In genomic region chr22:36745301-36745995, GRCh38 we compare ENCODE assay signal across 19 cellular contexts. TPM values are rescaled to one million over a fixed set of nuclear protein-coding genes. Genes with fewer than 3 reads are reported as not detected.
DNase-seq lines count a peak whose midpoint lies in the region; FAIRE-seq and TF ChIP-seq lines count a peak whose summit lies in the region.
"Had no signal": no experiment of that assay in that cellular context is flagged by ENCODE, and none has a peak within 500 bp of the region (broad histone marks: within the 10 kb centered on the region; RNA-seq: fewer than 3 reads in every experiment).

No MANE protein-coding gene starts in this region.

- no peaks in the 10 kb centered on the region for H3K4me1 ChIP-seq in Karpas-422 (ENCODE audit: low read length)
- H3K4me1 ChIP-seq in mammary epithelial cell (ENCODE audit: insufficient read depth, low read length): peaks cover 14% of the 10 kb centered on the region
- peaks cover 6% of the 10 kb centered on the region for H3K4me1 ChIP-seq in keratinocyte (ENCODE audit: control insufficient read depth, extremely low read depth, insufficient read depth, low read length)
- peaks cover 6% of the 10 kb centered on the region for H3K4me1 ChIP-seq in suprapubic skin

- H3K9me3 ChIP-seq in Karpas-422 (ENCODE audit: low read length) (no peaks in the 10 kb centered on the region), mammary epithelial cell (replicated peaks; ENCODE audit: insufficient read depth, low read length) (no peaks in the 10 kb centered on the region), keratinocyte (ENCODE audit: control insufficient read depth, low read depth, low read length) (no peaks in the 10 kb centered on the region), suprapubic skin (no peaks in the 10 kb centered on the region)
- H3K9me3 ChIP-seq: MG63 had no signal

- TF ChIP-seq CTCF in mammary epithelial cell (conservative IDR thresholded peaks at IDR 0.05 in 1 of 2, IDR thresholded peaks at IDR 0.05 in 1 of 2; ENCODE audit: extremely low read depth in 1 of 2, insufficient read depth in 1 of 2, low read depth in 1 of 2, low read length in 2 of 2): no peak
- no peak for TF ChIP-seq CTCF in keratinocyte (optimal IDR thresholded peaks at IDR 0.05 in 1 of 3, IDR thresholded peaks at IDR 0.05 in 1 of 3, conservative IDR thresholded peaks at IDR 0.05 in 1 of 3; ENCODE audit: extremely low read depth in 1 of 3, insufficient read depth in 2 of 3, low read length in 3 of 3)
- no peak for TF ChIP-seq CTCF in suprapubic skin (IDR thresholded peaks at IDR 0.05)

- WGBS in mammary epithelial cell (ENCODE audit: low coverage, missing lambda C conversion rate): 76% methylated on average over 6 of the region's 8 CpGs
- WGBS in suprapubic skin: 39% methylated on average over 6 of the region's 8 CpGs

- H2AFZ ChIP-seq in Karpas-422 (ENCODE audit: low read length) (no peak overlapping the region), mammary epithelial cell (ENCODE audit: low read depth, low read length) (peak overlapping the region; percentile 81), keratinocyte (ENCODE audit: control insufficient read depth, low read length) (peak overlapping the region; percentile 86)
- H2AFZ ChIP-seq: GM23248 had no signal

- FAIRE-seq in keratinocyte (lab: Jason Lieb, UNC): peak; percentile 82

- no peaks in the 10 kb centered on the region for H3K79me2 ChIP-seq in Karpas-422 (ENCODE audit: low read length)
- no peaks in the 10 kb centered on the region for H3K79me2 ChIP-seq in mammary epithelial cell (ENCODE audit: insufficient read depth, low read length)
- no peaks in the 10 kb centered on the region for H3K79me2 ChIP-seq in keratinocyte (ENCODE audit: control insufficient read depth, insufficient read depth, low read length)

- H3K4me2 ChIP-seq in Karpas-422 (ENCODE audit: low read depth, low read length, poor library complexity, severe bottlenecking) (no peak overlapping the region), mammary epithelial cell (ENCODE audit: insufficient read depth, low read depth, low read length) (no peak overlapping the region), keratinocyte (ENCODE audit: control insufficient read depth, extremely low read depth, insufficient read depth, low read depth, low read length) (peak overlapping the region; percentile 25)
- H3K4me2 ChIP-seq: KMS-11 had no signal

- TF ChIP-seq EP300 in suprapubic skin (IDR thresholded peaks at IDR 0.05): no peak

- no peaks in the 10 kb centered on the region for H3K9me1 ChIP-seq in keratinocyte (ENCODE audit: control insufficient read depth, extremely low read depth, insufficient read depth, low read length)

- no peak overlapping the region for H3K27ac ChIP-seq in Karpas-422 (ENCODE audit: low read length)
- H3K27ac ChIP-seq in mammary epithelial cell (ENCODE audit: insufficient read depth, low read depth, low read length): no peak overlapping the region
- H3K27ac ChIP-seq in keratinocyte (ENCODE audit: control insufficient read depth, insufficient read depth, low read length): no peak overlapping the region
- no peak overlapping the region for H3K27ac ChIP-seq in suprapubic skin
- H3K27ac ChIP-seq: GM23248, KMS-11 had no signal

- no peaks in the 10 kb centered on the region for H3K9me2 ChIP-seq in Karpas-422 (replicated peaks; ENCODE audit: insufficient read depth, low read length)

- no peak overlapping the region for H3K9ac ChIP-seq in Karpas-422 (ENCODE audit: low read length)
- H3K9ac ChIP-seq in mammary epithelial cell (ENCODE audit: insufficient read depth, low read length): no peak overlapping the region
- no peak overlapping the region for H3K9ac ChIP-seq in keratinocyte (ENCODE audit: control insufficient read depth, extremely low read depth, insufficient read depth, low read length)
- H3K9ac ChIP-seq: GM23248, KMS-11 had no signal

- in situ Hi-C loops in mammary epithelial cell (cut with MboI; ENCODE audit: low sequenced_read_pairs in 2 of 2): no loop called here

- no peaks in the 10 kb centered on the region for H4K20me1 ChIP-seq in Karpas-422 (ENCODE audit: insufficient read depth, low read depth, low read length)
- no peaks in the 10 kb centered on the region for H4K20me1 ChIP-seq in mammary epithelial cell (ENCODE audit: insufficient read depth, low read length)
- no peaks in the 10 kb centered on the region for H4K20me1 ChIP-seq in keratinocyte (ENCODE audit: control insufficient read depth, extremely low read depth, insufficient read depth, low read length)

- H3K36me3 ChIP-seq in Karpas-422 (ENCODE audit: insufficient read depth, low read length) (no peaks in the 10 kb centered on the region), mammary epithelial cell (ENCODE audit: insufficient read depth, low read length) (no peaks in the 10 kb centered on the region), keratinocyte (ENCODE audit: control insufficient read depth in 2 of 2, extremely low read depth in 1 of 2, insufficient read depth in 2 of 2, low read length in 2 of 2) (no peaks in the 10 kb centered on the region), suprapubic skin (no peaks in the 10 kb centered on the region)
- H3K36me3 ChIP-seq: MG63 had no signal

- dilution Hi-C loops in mammary epithelial cell (cut with HindIII; ENCODE audit: low sequenced_read_pairs) (no loop called here), keratinocyte (cut with MboI; ENCODE audit: extremely low pct_ligation_motif_present, low sequenced_read_pairs) (no loop called here)

- intact Hi-C loops in mammary epithelial cell (cut with micrococcal nuclease): no loop called here

- no peak for TF ChIP-seq POLR2A in suprapubic skin (IDR thresholded peaks at IDR 0.05)

- H3K27me3 ChIP-seq in Karpas-422 (ENCODE audit: low read length): no peaks in the 10 kb centered on the region
- H3K27me3 ChIP-seq in mammary epithelial cell (ENCODE audit: insufficient read depth, low read length): no peaks in the 10 kb centered on the region
- peaks cover 5% of the 10 kb centered on the region for H3K27me3 ChIP-seq in keratinocyte (ENCODE audit: control insufficient read depth, extremely low read depth, insufficient read depth, low read length)
- H3K27me3 ChIP-seq in suprapubic skin: peaks cover 32% of the 10 kb centered on the region
- H3K27me3 ChIP-seq: MG63 had no signal

- DNase-seq in Karpas-422 (peak; percentile 39), mammary epithelial cell (peak; percentile 8), keratinocyte (ENCODE audit: low read depth, low spot score) (no peak), suprapubic skin (ENCODE audit: low spot score in 2 of 2) (peak; percentile 43 to 54), NCI-H2029 (lab: John Stamatoyannopoulos, UW) (no peak)
- no peak for DNase-seq in central memory CD4-positive, alpha-beta T cell
- DNase-seq in stimulated activated CD4-positive, alpha-beta T cell treated with anti-CD3 and anti-CD28 coated beads, Interleukin-4, amount 100 ng/mL, for 24 hours: no peak
- DNase-seq: DMS79 treated with DMSO at 0.1 percent for 48 hours; GM23248; MG63; NCI-H1105 treated with DMSO at 0.1 percent for 48 hours; NCI-H1694 treated with DMSO at 0.1 percent for 48 hours; NCI-H69; NK-92 treated with Interleukin-12 subunit alpha and Interleukin-12 subunit beta, amount 100 ng/mL, for 24 hours had no signal

- CTCF ChIA-PET in mammary epithelial cell (lab: Charles Lee; ENCODE audit: low non-redundant PET): no interaction called here

- H3K4me3 ChIP-seq in Karpas-422 (ENCODE audit: low read length) (no peak overlapping the region), mammary epithelial cell (replicated peaks in 1 of 3; ENCODE audit: insufficient read depth in 1 of 3, low read depth in 2 of 3, low read length in 3 of 3) (no peak overlapping the region), keratinocyte (ENCODE audit: control insufficient read depth in 2 of 3, extremely low read depth in 1 of 3, insufficient read depth in 2 of 3, low read depth in 1 of 3, low read length in 3 of 3) (no peak overlapping the region), suprapubic skin (no peak overlapping the region)
- H3K4me3 ChIP-seq: GM23248, MG63 had no signal

- no TSS peak for BruUV-seq in mammary epithelial cell (replicated peaks; lab: Mats Ljungman, UMichigan)

RNA-seq across cellular contexts. Expression of gene IFT27, which starts 30.5 kb away (rescaled TPM):
- 10.9 and 21.2 TPM in 2 replicates for total RNA-seq in Karpas-422 (2014; rRNA removed; shearing (Covaris generic); ENCODE audit: low replicate concordance)
- total RNA-seq in mammary epithelial cell (10 to 100 TPM; 13.7 to 22.3 TPM), suprapubic skin (10 to 100 TPM in 2 of 4 donors, 1 to 10 TPM in 2; 8.2 to 29.0 (median 17.7) TPM)
- polyA plus RNA-seq in mammary epithelial cell (8.6 TPM), keratinocyte (11.5 to 19.2 TPM (median 18.5 TPM) in 3 replicates)
- polyA minus RNA-seq in mammary epithelial cell (not detected), keratinocyte (10.2 to 11.8 TPM (median 10.3 TPM) in 3 replicates)
- polyA plus RNA-seq in keratinocyte (2011; ENCODE audit: low read depth): 5.1 TPM
- polyA plus RNA-seq in keratinocyte (2011; cell fraction: cytosol; rRNA removed): 6.9 and 8.3 TPM in 2 replicates
- polyA plus RNA-seq in keratinocyte (2011; cell fraction: nucleus; rRNA removed): 37.0 and 41.5 TPM in 2 replicates
- polyA plus RNA-seq in keratinocyte (2012; ENCODE audit: low replicate concordance): 14.3 and 19.6 TPM in 2 replicates
- 8.1 TPM for polyA minus RNA-seq in keratinocyte (2011; cell fraction: cytosol; rRNA and poly(A)+ RNA removed)
- 6.1 and 10.9 TPM in 2 replicates for polyA minus RNA-seq in keratinocyte (2011; cell fraction: nucleus; rRNA and poly(A)+ RNA removed)

RNA-seq across cellular contexts. Expression of gene CACNG2, which starts 41.9 kb away (rescaled TPM):
- total RNA-seq in Karpas-422 (2014; rRNA removed; shearing (Covaris generic); ENCODE audit: low replicate concordance): not detected in 2 replicates
- not detected for total RNA-seq in mammary epithelial cell
- polyA plus RNA-seq in mammary epithelial cell: not detected
- polyA minus RNA-seq in mammary epithelial cell: not detected
- not detected in 3 replicates for polyA plus RNA-seq in keratinocyte
- not detected for polyA plus RNA-seq in keratinocyte (2011; ENCODE audit: low read depth)
- not detected in 2 replicates for polyA plus RNA-seq in keratinocyte (2011; cell fraction: cytosol; rRNA removed)
- polyA plus RNA-seq in keratinocyte (2011; cell fraction: nucleus; rRNA removed): not detected in 2 replicates
- not detected in 2 replicates for polyA plus RNA-seq in keratinocyte (2012; ENCODE audit: low replicate concordance)
- not detected in 3 replicates for polyA minus RNA-seq in keratinocyte
- not detected for polyA minus RNA-seq in keratinocyte (2011; cell fraction: cytosol; rRNA and poly(A)+ RNA removed)
- polyA minus RNA-seq in keratinocyte (2011; cell fraction: nucleus; rRNA and poly(A)+ RNA removed): not detected in 2 replicates
- not detected for total RNA-seq in suprapubic skin
- total RNA-seq: G401, GM23248, OCI-LY7, RPMI7951 had no signal
- polyA plus RNA-seq: BJ, GM23248 had no signal

Comparison
In these comparisons a context has a peak if more than half of its experiments do, and no peak if none do; other contexts are left out.
1. DNase-seq: peak in Karpas-422 (single experiment), mammary epithelial cell (single experiment) and suprapubic skin (2 of 2); none in keratinocyte (single experiment), central memory CD4-positive, alpha-beta T cell (single experiment), NCI-H2029 (single experiment) and stimulated activated CD4-positive, alpha-beta T cell treated with anti-CD3 and anti-CD28 coated beads, Interleukin-4, amount 100 ng/mL, for 24 hours (single experiment).